ENCODE assay signal across 11 cellular contexts in genomic region chrX:17744896-17745523, GRCh38. TPM values are rescaled to one million over a fixed set of nuclear protein-coding genes. Genes with fewer than 3 reads are reported as not detected.
A peak's percentile ranks its signal among the peaks of the same experiment; 100 is the strongest.
DNase-seq lines count a peak whose midpoint lies in the region; ATAC-seq and TF ChIP-seq lines count a peak whose summit lies in the region.
"Had no signal": no experiment of that assay in that cellular context is flagged by ENCODE, and none has a peak within 500 bp of the region (broad histone marks: within the 10 kb centered on the region; RNA-seq: fewer than 3 reads in every experiment).

No MANE protein-coding gene starts in this region.

- intact Hi-C loops in body of pancreas (cut with DNase I) (no loop called here), thyroid gland (cut with DNase I) (no loop called here)

- H3K4me2 ChIP-seq in KMS-11: no peak overlapping the region

- no peak overlapping the region for H2AFZ ChIP-seq in KMS-11 (ENCODE audit: low read depth)

- no peak for ATAC-seq in body of pancreas
- peak; percentile 43 for ATAC-seq in left lobe of liver
- no peak for ATAC-seq in HG03354 (IDR thresholded peaks at IDR 0.05; ENCODE audit: poor library complexity, severe bottlenecking, unreplicated experiment)
- no peak for ATAC-seq in stimulated activated effector memory CD8-positive, alpha-beta T cell treated with anti-CD3 and anti-CD28 coated beads, Interleukin-12 subunit alpha, Interleukin-12 subunit beta, amount 100 ng/mL, for 72 hours
- ATAC-seq in natural killer cell treated with Interleukin-12 subunit alpha and Interleukin-12 subunit beta and Interleukin-15 and Interleukin-18, amount 100 ng/mL, for 72 hours: no peak

- H4K20me1 ChIP-seq in KMS-11 (ENCODE audit: insufficient read depth): no peaks in the 10 kb centered on the region

- no peaks in the 10 kb centered on the region for H3K4me1 Mint-ChIP-seq in stimulated activated effector memory CD8-positive, alpha-beta T cell treated with anti-CD3 and anti-CD28 coated beads, Interleukin-12 subunit alpha, Interleukin-12 subunit beta, amount 100 ng/mL, for 72 hours
- H3K4me1 Mint-ChIP-seq in natural killer cell treated with Interleukin-12 subunit alpha and Interleukin-12 subunit beta and Interleukin-15 and Interleukin-18, amount 100 ng/mL, for 72 hours (ENCODE audit: low read depth in 2 of 2): no peaks in the 10 kb centered on the region

- H3K9me3 ChIP-seq in body of pancreas (no peaks in the 10 kb centered on the region), thyroid gland (no peaks in the 10 kb centered on the region)
- H3K9me3 ChIP-seq: neutrophil had no signal

- peak; percentile 36 for TF ChIP-seq CTCF in AG10803 (conservative IDR thresholded peaks at IDR 0.05; ENCODE audit: low read length)
- TF ChIP-seq CTCF in KMS-11 (conservative IDR thresholded peaks at IDR 0.05; ENCODE audit: low read depth, low read length): peak; percentile 50
- peak in 5 of 7 experiments; percentile 11 to 44 (median 31) for TF ChIP-seq CTCF in body of pancreas (IDR thresholded peaks at IDR 0.05)
- TF ChIP-seq CTCF in thyroid gland (IDR thresholded peaks at IDR 0.05): peak in 3 of 6 experiments; percentile 38 to 46 (median 40)

- 29 to 39% methylated on average over 2 of the region's 2 CpGs for WGBS in body of pancreas, 2 donors
- WGBS in thyroid gland, 2 donors: 94 to 99% methylated on average over 2 of the region's 2 CpGs

- H3K9me3 Mint-ChIP-seq in stimulated activated effector memory CD8-positive, alpha-beta T cell treated with anti-CD3 and anti-CD28 coated beads, Interleukin-12 subunit alpha, Interleukin-12 subunit beta, amount 100 ng/mL, for 72 hours: no peaks in the 10 kb centered on the region
- no peaks in the 10 kb centered on the region for H3K9me3 Mint-ChIP-seq in natural killer cell treated with Interleukin-12 subunit alpha and Interleukin-12 subunit beta and Interleukin-15 and Interleukin-18, amount 100 ng/mL, for 72 hours
- H3K9me3 Mint-ChIP-seq: activated naive CD8-positive, alpha-beta T cell treated with anti-CD3 and anti-CD28 coated beads for 36 hours had no signal

- TF ChIP-seq POLR2A in body of pancreas (IDR thresholded peaks at IDR 0.05) (no peak), thyroid gland (IDR thresholded peaks at IDR 0.05) (no peak)

- no peak overlapping the region for H3K27ac Mint-ChIP-seq in stimulated activated effector memory CD8-positive, alpha-beta T cell treated with anti-CD3 and anti-CD28 coated beads, Interleukin-12 subunit alpha, Interleukin-12 subunit beta, amount 100 ng/mL, for 72 hours
- no peak overlapping the region for H3K27ac Mint-ChIP-seq in natural killer cell treated with Interleukin-12 subunit alpha and Interleukin-12 subunit beta and Interleukin-15 and Interleukin-18, amount 100 ng/mL, for 72 hours
- H3K27ac Mint-ChIP-seq: activated naive CD8-positive, alpha-beta T cell treated with anti-CD3 and anti-CD28 coated beads for 36 hours had no signal

- H3K36me3 ChIP-seq in KMS-11 (ENCODE audit: insufficient read depth): no peaks in the 10 kb centered on the region
- H3K36me3 ChIP-seq in body of pancreas (replicated peaks in 1 of 2; ENCODE audit: insufficient read depth in 1 of 2, low read depth in 2 of 2): peaks cover 0 to under 1% of the 10 kb centered on the region in 2 donors
- H3K36me3 ChIP-seq in thyroid gland: peaks cover 2 to 3% of the 10 kb centered on the region in 2 donors
- H3K36me3 ChIP-seq: neutrophil had no signal

- H3K36me3 Mint-ChIP-seq in stimulated activated effector memory CD8-positive, alpha-beta T cell treated with anti-CD3 and anti-CD28 coated beads, Interleukin-12 subunit alpha, Interleukin-12 subunit beta, amount 100 ng/mL, for 72 hours: no peaks in the 10 kb centered on the region
- no peaks in the 10 kb centered on the region for H3K36me3 Mint-ChIP-seq in natural killer cell treated with Interleukin-12 subunit alpha and Interleukin-12 subunit beta and Interleukin-15 and Interleukin-18, amount 100 ng/mL, for 72 hours
- H3K36me3 Mint-ChIP-seq: activated naive CD8-positive, alpha-beta T cell treated with anti-CD3 and anti-CD28 coated beads for 36 hours had no signal

- H3K4me3 ChIP-seq in AG10803 (ENCODE audit: low read length) (no peak overlapping the region), KMS-11 (IDR thresholded peaks at IDR 0.05; ENCODE audit: insufficient read depth, low read depth, low read length) (no peak overlapping the region), body of pancreas (no peak overlapping the region), thyroid gland (replicated peaks in 1 of 3) (no peak overlapping the region)

- H3K79me2 ChIP-seq in KMS-11 (ENCODE audit: insufficient read depth, low read depth): peaks cover 7% of the 10 kb centered on the region; the same call in 1 of the 2 replicates

- no peak overlapping the region for H3K9ac ChIP-seq in KMS-11

- no peaks in the 10 kb centered on the region for H3K27me3 ChIP-seq in KMS-11 (ENCODE audit: insufficient read depth, low read depth)
- no peaks in the 10 kb centered on the region for H3K27me3 ChIP-seq in body of pancreas
- no peaks in the 10 kb centered on the region for H3K27me3 ChIP-seq in thyroid gland

- peaks cover 5% of the 10 kb centered on the region for H3K4me1 ChIP-seq in KMS-11 (ENCODE audit: low read depth, poor library complexity, severe bottlenecking)
- H3K4me1 ChIP-seq in body of pancreas: peaks cover 6% of the 10 kb centered on the region
- H3K4me1 ChIP-seq in thyroid gland: no peaks in the 10 kb centered on the region

- DNase-seq in AG10803 (ENCODE audit: low read depth): no peak
- DNase-seq in body of pancreas: no peak
- no peak for DNase-seq in left lobe of liver (ENCODE audit: low spot score)
- no peak for DNase-seq in thyroid gland
- no peak for DNase-seq in stimulated activated effector memory CD8-positive, alpha-beta T cell treated with anti-CD3 and anti-CD28 coated beads, Interleukin-12 subunit alpha, Interleukin-12 subunit beta, amount 100 ng/mL, for 72 hours (ENCODE audit: low spot score in 2 of 2)
- no peak for DNase-seq in natural killer cell treated with Interleukin-12 subunit alpha and Interleukin-12 subunit beta and Interleukin-15 and Interleukin-18, amount 100 ng/mL, for 72 hours (ENCODE audit: low spot score)
- DNase-seq: activated naive CD8-positive, alpha-beta T cell treated with anti-CD3 and anti-CD28 coated beads for 36 hours; glutamatergic neuron had no signal

- H3K27me3 Mint-ChIP-seq in natural killer cell treated with Interleukin-12 subunit alpha and Interleukin-12 subunit beta and Interleukin-15 and Interleukin-18, amount 100 ng/mL, for 72 hours: peaks cover 13 to 18% of the 10 kb centered on the region in 2 donors
- H3K27me3 Mint-ChIP-seq: activated naive CD8-positive, alpha-beta T cell treated with anti-CD3 and anti-CD28 coated beads for 36 hours had no signal

- H3K27ac ChIP-seq in KMS-11 (no peak overlapping the region), body of pancreas (peak overlapping the region in 1 of 4 donors; percentile 1), thyroid gland (no peak overlapping the region)
- H3K27ac ChIP-seq: neutrophil had no signal

- H3K4me3 Mint-ChIP-seq in stimulated activated effector memory CD8-positive, alpha-beta T cell treated with anti-CD3 and anti-CD28 coated beads, Interleukin-12 subunit alpha, Interleukin-12 subunit beta, amount 100 ng/mL, for 72 hours: no peak overlapping the region
- H3K4me3 Mint-ChIP-seq in natural killer cell treated with Interleukin-12 subunit alpha and Interleukin-12 subunit beta and Interleukin-15 and Interleukin-18, amount 100 ng/mL, for 72 hours: no peak overlapping the region
- H3K4me3 Mint-ChIP-seq: activated naive CD8-positive, alpha-beta T cell treated with anti-CD3 and anti-CD28 coated beads for 36 hours had no signal

RNA-seq across cellular contexts. Expression of gene SCML1, which starts 7.7 kb away (rescaled TPM):
- total RNA-seq in body of pancreas (10 to 100 TPM in 1 of 2 donors, 1 to 10 TPM in 1; 9.3 to 11.2 TPM), left lobe of liver (8.6 TPM), thyroid gland (10 to 100 TPM in 2 of 4 donors, 1 to 10 TPM in 2; 5.0 to 13.0 (median 8.6) TPM)
- 1 to 10 TPM in 1 of 2 donors, under 1 TPM in 1; 0.93 to 1.1 TPM for total RNA-seq in natural killer cell treated with Interleukin-12 subunit alpha and Interleukin-12 subunit beta and Interleukin-15 and Interleukin-18, amount 100 ng/mL, for 72 hours
